Comparison of ENCODE assay signal across 12 cellular contexts in genomic region chrX:106608016-106608415, GRCh38. TPM values are rescaled to one million over a fixed set of nuclear protein-coding genes. Genes with fewer than 3 reads are reported as not detected.
DNase-seq lines count a peak whose midpoint lies in the region; ATAC-seq and TF ChIP-seq lines count a peak whose summit lies in the region.
"Had no signal": no experiment of that assay in that cellular context is flagged by ENCODE, and none has a peak within 500 bp of the region (broad histone marks: within the 10 kb centered on the region; RNA-seq: fewer than 3 reads in every experiment).

No MANE protein-coding gene starts in this region.

- peak; percentile 64 for ATAC-seq in T-helper 17 cell
- ATAC-seq in lower lobe of right lung, result peak; percentile 69 to 75
- no peak for ATAC-seq in sciatic nerve
- ATAC-seq: A549 had no signal

- intact Hi-C loops in lower lobe of right lung (cut with DNase I), result no loop called here
- intact Hi-C loops in sciatic nerve (cut with DNase I), result no loop called here

- H3K27ac ChIP-seq in lower lobe of right lung, result no peak overlapping the region
- H3K27ac ChIP-seq: A549, parathyroid adenoma, tibial nerve had no signal

- no peaks in the 10 kb centered on the region for H3K36me3 ChIP-seq in lower lobe of right lung
- H3K36me3 ChIP-seq: tibial nerve had no signal

- DNase-seq in NCI-H524 (lab: John Stamatoyannopoulos, UW) (peak; percentile 10 to 27), NCI-H524 treated with DMSO at 0.1 percent for 48 hours (lab: John Stamatoyannopoulos, UW) (no peak), NCI-H1092 treated with DMSO at 0.1 percent for 48 hours (lab: John Stamatoyannopoulos, UW) (peak; percentile 82), T-helper 17 cell (peak in 2 of 3 donors; percentile 12 to 13), lower lobe of right lung (peak; percentile 41), sciatic nerve (ENCODE audit: low spot score) (no peak), HuH-7 (ENCODE audit: low spot score) (no peak), GDM1 (lab: John Stamatoyannopoulos, UW) (no peak)
- DNase-seq: foreskin fibroblast had no signal

- TF ChIP-seq CTCF in lower lobe of right lung (IDR thresholded peaks at IDR 0.05), result no peak

- H3K9me3 ChIP-seq in T-helper 17 cell (ENCODE audit: control insufficient read depth, low read length, poor library complexity, severe bottlenecking) (no peaks in the 10 kb centered on the region), lower lobe of right lung (no peaks in the 10 kb centered on the region)
- H3K9me3 ChIP-seq: A549 had no signal

- no peak overlapping the region for H3K4me3 Mint-ChIP-seq in T-helper 17 cell

- no peaks in the 10 kb centered on the region for H3K27me3 Mint-ChIP-seq in T-helper 17 cell

- H3K4me1 Mint-ChIP-seq in T-helper 17 cell, result peaks cover 10% of the 10 kb centered on the region

- no peaks in the 10 kb centered on the region for H3K36me3 Mint-ChIP-seq in T-helper 17 cell (ENCODE audit: low read depth)

- no peaks in the 10 kb centered on the region for H3K27me3 ChIP-seq in lower lobe of right lung (ENCODE audit: low read depth)

- peak overlapping the region; percentile 80 for H3K27ac Mint-ChIP-seq in T-helper 17 cell

- H3K4me1 ChIP-seq in lower lobe of right lung, result no peaks in the 10 kb centered on the region
- H3K4me1 ChIP-seq: A549, tibial nerve had no signal

- H3K4me3 ChIP-seq in lower lobe of right lung, result no peak overlapping the region
- H3K4me3 ChIP-seq: A549, tibial nerve had no signal

RNA-seq across cellular contexts. Expression of gene RADX, which starts 3.8 kb away (rescaled TPM):
- total RNA-seq in T-helper 17 cell, result 10 to 100 TPM; 13.2 to 30.3 TPM
- total RNA-seq in lower lobe of right lung, result 3.7 TPM
- total RNA-seq in sciatic nerve, result 6.7 TPM

Comparison
In these comparisons a context has a peak if more than half of its experiments do, and no peak if none do; other contexts are left out.
1. DNase-seq: peak in NCI-H524 (2 of 2), NCI-H1092 treated with DMSO at 0.1 percent for 48 hours (single experiment), T-helper 17 cell (2 of 3) and lower lobe of right lung (single experiment); none in NCI-H524 treated with DMSO at 0.1 percent for 48 hours (single experiment), sciatic nerve (single experiment), HuH-7 (single experiment) and GDM1 (single experiment).